ENCODE assay signal across 9 cellular contexts in the genomic region with DNA sequence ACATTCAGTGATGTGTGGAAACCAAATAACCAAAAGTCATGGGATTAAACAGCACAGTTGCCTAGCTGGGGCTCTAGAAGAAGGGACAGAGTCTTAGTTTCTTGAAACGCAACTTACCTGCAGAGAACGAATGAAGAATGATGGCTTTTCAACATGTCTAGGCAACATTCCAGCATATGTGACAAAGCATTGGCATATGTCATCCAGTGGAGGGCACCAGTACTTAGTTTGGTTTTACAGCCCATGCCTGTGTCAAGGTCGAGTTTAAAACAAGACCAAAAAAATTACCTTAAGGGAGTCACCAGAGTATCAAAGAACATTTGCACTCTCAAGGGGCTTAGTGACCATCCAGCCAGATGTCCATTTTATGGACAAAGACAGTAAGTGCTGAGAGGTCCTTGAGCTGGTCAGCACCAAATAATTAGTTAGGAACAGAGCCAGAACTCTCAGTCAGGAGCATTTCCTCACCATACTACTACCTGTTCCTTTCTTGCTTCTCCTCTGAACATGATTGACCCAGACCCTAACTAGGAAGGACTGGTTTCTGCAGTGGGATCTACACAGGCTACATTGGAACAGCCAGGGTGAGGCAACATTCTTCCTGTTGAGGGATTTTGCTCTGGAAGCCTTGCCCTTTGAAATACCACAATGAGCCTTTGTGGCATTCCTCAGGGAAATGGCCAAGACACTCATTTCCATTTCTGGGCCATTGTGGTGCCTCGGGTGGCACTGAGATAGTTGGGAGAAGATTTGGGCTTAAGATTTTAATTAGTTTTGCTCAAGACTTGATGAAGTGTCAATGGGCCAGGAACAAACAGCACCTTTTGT.
DNase-seq lines count a peak whose midpoint lies in the region; ATAC-seq, FAIRE-seq and TF ChIP-seq lines count a peak whose summit lies in the region.
"Had no signal": no experiment of that assay in that cellular context is flagged by ENCODE, and none has a peak within 500 bp of the region (broad histone marks: within the 10 kb centered on the region; RNA-seq: fewer than 3 reads in every experiment).

No MANE protein-coding gene starts in this region.

- no peak overlapping the region for H3K9ac ChIP-seq in H9 (ENCODE audit: extremely low read depth, insufficient read length, low read length)

- no peaks in the 10 kb centered on the region; a peak in 2 of 5 replicates for H3K9me3 Mint-ChIP-seq in H9
- H3K9me3 Mint-ChIP-seq in activated T-cell treated with anti-CD3 and anti-CD28 coated beads, Interleukin-2, amount 50 U/mL, for 72 hours, result no peaks in the 10 kb centered on the region

- H4K8ac ChIP-seq in H9 (replicated peaks; ENCODE audit: insufficient read length, low read depth, low read length), result no peak overlapping the region

- peak; percentile 87 to 89 for ATAC-seq in activated T-cell treated with anti-CD3 and anti-CD28 coated beads, Interleukin-2, amount 50 U/mL, for 72 hours (replicated peaks in 1 of 2)

- no peak overlapping the region for H3T11ph ChIP-seq in H9 (ENCODE audit: low read length)

- H3K4me1 Mint-ChIP-seq in H9, result peaks cover 2 to 3% of the 10 kb centered on the region in 2 experiments; a peak in 3 of 4 replicates
- peaks cover 13% of the 10 kb centered on the region for H3K4me1 Mint-ChIP-seq in activated T-cell treated with anti-CD3 and anti-CD28 coated beads, Interleukin-2, amount 50 U/mL, for 72 hours (ENCODE audit: low read depth)

- no peaks in the 10 kb centered on the region for H3K36me3 Mint-ChIP-seq in H9 (ENCODE audit: insufficient read depth in 1 of 3, low read depth in 3 of 3)
- H3K36me3 Mint-ChIP-seq in activated T-cell treated with anti-CD3 and anti-CD28 coated beads, Interleukin-2, amount 50 U/mL, for 72 hours (ENCODE audit: insufficient read depth in 2 of 2), result no peaks in the 10 kb centered on the region

- no peak overlapping the region for H3K27ac Mint-ChIP-seq in H9
- peak overlapping the region; percentile 8 for H3K27ac Mint-ChIP-seq in activated T-cell treated with anti-CD3 and anti-CD28 coated beads, Interleukin-2, amount 50 U/mL, for 72 hours

- no peaks in the 10 kb centered on the region for H3K4me1 ChIP-seq in H9 (ENCODE audit: insufficient read depth, low read length)

- H3K4me2 ChIP-seq in H9 (ENCODE audit: insufficient read depth, insufficient read length, low read length), result no peak overlapping the region

- peak; percentile 58 for TF ChIP-seq CTCF in H9 (conservative IDR thresholded peaks at IDR 0.05)

- H2BK15ac ChIP-seq in H9 (ENCODE audit: low read depth, low read length), result no peak overlapping the region

- H3K4ac ChIP-seq in H9 (ENCODE audit: low read depth, low read length), result no peak overlapping the region

- no peak overlapping the region for H2BK12ac ChIP-seq in H9 (ENCODE audit: insufficient read length, low read depth, low read length)

- no peak overlapping the region for H3K56ac ChIP-seq in H9 (ENCODE audit: insufficient read length, low read depth, low read length)

- FAIRE-seq in urothelium cell line (lab: Jason Lieb, UNC), result peak; percentile 90

- no peaks in the 10 kb centered on the region for H3K27me3 ChIP-seq in H9 (ENCODE audit: insufficient read depth, low read length)

- H3K27ac ChIP-seq in H9 (ENCODE audit: insufficient read length, low read depth, low read length), result no peak overlapping the region
- H3K27ac ChIP-seq: epithelial cell of prostate had no signal

- no peaks in the 10 kb centered on the region for H4K20me1 ChIP-seq in H9 (ENCODE audit: control insufficient read depth, insufficient read depth, insufficient read length)

- no peak overlapping the region for H2BK120ac ChIP-seq in H9 (ENCODE audit: low read depth, low read length, poor library complexity, severe bottlenecking)

- H3K9me3 ChIP-seq in H9 (ENCODE audit: control insufficient read depth, low read depth, low read length), result no peaks in the 10 kb centered on the region

- no peaks in the 10 kb centered on the region for H3K23me2 ChIP-seq in H9 (ENCODE audit: insufficient read length, low read depth, low read length, poor library complexity, severe bottlenecking)

- peak; percentile 24 for DNase-seq in stimulated activated CD4-positive, alpha-beta T cell treated with anti-CD3 and anti-CD28 coated beads, Interleukin-2, amount 100 ng/mL, for 4 hours (ENCODE audit: low read depth)
- no peak for DNase-seq in stimulated activated CD4-positive, alpha-beta T cell treated with anti-CD3 and anti-CD28 coated beads, Interleukin-2, amount 100 ng/mL, for 48 hours
- no peak for DNase-seq in H9
- DNase-seq in NCI-H2171 (lab: John Stamatoyannopoulos, UW), result peak; percentile 28
- peak; percentile 27 to 28 for DNase-seq in activated T-cell treated with anti-CD3 and anti-CD28 coated beads, Interleukin-2, amount 50 U/mL, for 72 hours
- peak; percentile 44 for DNase-seq in iPS DF 4.7 (ENCODE audit: extremely low read depth, low spot score)
- DNase-seq in urothelium cell line (ENCODE audit: low spot score), result peak; percentile 53
- no peak for DNase-seq in stimulated activated CD4-positive, alpha-beta T cell treated with anti-CD3 and anti-CD28 coated beads, Interleukin-12 subunit alpha, Interleukin-12 subunit beta, amount 100 ng/mL, for 4 hours

- H3K4me3 Mint-ChIP-seq in H9, result no peak overlapping the region
- peak overlapping the region in 1 of 2 donors; percentile 12 for H3K4me3 Mint-ChIP-seq in activated T-cell treated with anti-CD3 and anti-CD28 coated beads, Interleukin-2, amount 50 U/mL, for 72 hours

- H4K91ac ChIP-seq in H9 (ENCODE audit: insufficient read length, low read depth, low read length), result no peak overlapping the region

- H3K27me3 Mint-ChIP-seq in H9 (ENCODE audit: low read depth), result no peaks in the 10 kb centered on the region
- peaks cover 14% of the 10 kb centered on the region for H3K27me3 Mint-ChIP-seq in activated T-cell treated with anti-CD3 and anti-CD28 coated beads, Interleukin-2, amount 50 U/mL, for 72 hours (ENCODE audit: low read depth)

- H2AFZ ChIP-seq in H9 (ENCODE audit: low read length), result no peak overlapping the region

- H4K5ac ChIP-seq in H9 (ENCODE audit: insufficient read length, low read depth, low read length), result no peak overlapping the region

- H3K79me1 ChIP-seq in H9 (ENCODE audit: insufficient read depth, low read depth, low read length, poor library complexity, severe bottlenecking), result no peaks in the 10 kb centered on the region

- no CpG with 5 or more reads among the region's 4 CpGs for WGBS in H9 (ENCODE audit: extremely low coverage, insufficient read length, low lambda C conversion rate)

- H3K14ac ChIP-seq in H9 (ENCODE audit: insufficient read depth, low read length), result no peak overlapping the region

- no peak overlapping the region for H2BK5ac ChIP-seq in H9 (ENCODE audit: insufficient read length, low read length)

- H2AK5ac ChIP-seq in H9 (ENCODE audit: insufficient read length, low read length), result no peak overlapping the region

- no peak overlapping the region for H3K18ac ChIP-seq in H9 (ENCODE audit: insufficient read length, low read depth, low read length)

- no peak overlapping the region for H3K23ac ChIP-seq in H9 (ENCODE audit: insufficient read length, low read depth, low read length)

- H2BK20ac ChIP-seq in H9 (ENCODE audit: low read depth, low read length, poor library complexity, severe bottlenecking), result no peak overlapping the region

- H3K79me2 ChIP-seq in H9 (ENCODE audit: insufficient read depth, low read length), result no peaks in the 10 kb centered on the region

Comparison
In these comparisons a context has a peak if more than half of its experiments do, and no peak if none do; other contexts are left out.
1. DNase-seq: peak in stimulated activated CD4-positive, alpha-beta T cell treated with anti-CD3 and anti-CD28 coated beads, Interleukin-2, amount 100 ng/mL, for 4 hours (single experiment), NCI-H2171 (single experiment), activated T-cell treated with anti-CD3 and anti-CD28 coated beads, Interleukin-2, amount 50 U/mL, for 72 hours (2 of 2), iPS DF 4.7 (single experiment) and urothelium cell line (single experiment); none in stimulated activated CD4-positive, alpha-beta T cell treated with anti-CD3 and anti-CD28 coated beads, Interleukin-2, amount 100 ng/mL, for 48 hours (0 of 2), H9 (single experiment) and stimulated activated CD4-positive, alpha-beta T cell treated with anti-CD3 and anti-CD28 coated beads, Interleukin-12 subunit alpha, Interleukin-12 subunit beta, amount 100 ng/mL, for 4 hours (single experiment).